ENCODE assay signal across 1 cellular context in genomic region chr9:2599896-2600295, GRCh38.
TF ChIP-seq lines count a peak whose summit lies in the region.

No MANE protein-coding gene starts in this region.

TF ChIP-seq in HEK293, 187 proteins besides CTCF, POLR2A, EP300 and RAD21 (continued from another document):
- TF ChIP-seq ZNF398 (tag by site-specific recombination; IDR thresholded peaks at IDR 0.05) (0 out of 2 replicates have a peak, but pooled peaks have one; percentile 13), ZBTB20 (tag by site-specific recombination; IDR thresholded peaks at IDR 0.05) (no peak), ZNF132 (tag by site-specific recombination; IDR thresholded peaks at IDR 0.05; ENCODE audit: borderline replicate concordance) (no peak), ZNF561 (tag by site-specific recombination; IDR thresholded peaks at IDR 0.05; ENCODE audit: borderline replicate concordance) (no peak)
TF ChIP-seq in HEK293: peak in this region for 2.
